In genomic region chr5:179023528-179024189, GRCh38 we compare ENCODE assay signal across 8 cellular contexts. TPM values are rescaled to one million over a fixed set of nuclear protein-coding genes. Genes with fewer than 3 reads are reported as not detected.
DNase-seq lines count a peak whose midpoint lies in the region; ATAC-seq and TF ChIP-seq lines count a peak whose summit lies in the region.

TSS of gene ZNF879 (plus strand) at chr5:179023804. CDS start at chr5:179025005, 1,201 bp downstream.

- H3K4me3 Mint-ChIP-seq in activated CD4-positive, alpha-beta memory T cell treated with anti-CD3 and anti-CD28 coated beads for 36 hours = peak within 1 kb of the TSS; percentile 96

- H3K4me1 Mint-ChIP-seq in activated CD4-positive, alpha-beta memory T cell treated with anti-CD3 and anti-CD28 coated beads for 36 hours (ENCODE audit: low read depth) = peaks cover 7% of the 10 kb centered on the region

- intact Hi-C loops in activated CD4-positive, alpha-beta memory T cell treated with anti-CD3 and anti-CD28 coated beads for 36 hours (cut with micrococcal nuclease) = loop anchor here (1.0 kb wide), 4 partner anchors 37 to 293 kb away; partner anchors contain the start of genes ZNF354A, ZNF354B and ZNF354C

- CTCF ChIA-PET in GM10248 (lab: Yijun Ruan, JAX) = interaction anchor here (1.7 kb wide), 1 partner anchor 12 kb away, joined by 3 read pairs; no protein-coding TSS in a partner anchor
- CTCF ChIA-PET in activated CD4-positive, alpha-beta memory T cell treated with anti-CD3 and anti-CD28 coated beads for 36 hours (lab: Charles Lee) = no interaction called here

- H3K27me3 Mint-ChIP-seq in activated CD4-positive, alpha-beta memory T cell treated with anti-CD3 and anti-CD28 coated beads for 36 hours = peaks cover 1% of the 10 kb centered on the region

- TF ChIP-seq CTCF in GM10248 (IDR thresholded peaks at IDR 0.05; ENCODE audit: control extremely low read depth, extremely low read depth, low read depth, missing control alignments) = no peak

- peaks cover 36% of the 10 kb centered on the region for H3K36me3 Mint-ChIP-seq in activated CD4-positive, alpha-beta memory T cell treated with anti-CD3 and anti-CD28 coated beads for 36 hours

- DNase-seq in GM10248 (ENCODE audit: extremely low spot score) = peak; percentile 62
- peak; percentile 43 for DNase-seq in NCI-H524 treated with DMSO at 0.1 percent for 48 hours (lab: John Stamatoyannopoulos, UW)
- peak; percentile 96 for DNase-seq in activated CD4-positive, alpha-beta memory T cell treated with anti-CD3 and anti-CD28 coated beads for 36 hours
- DNase-seq in dermis microvascular lymphatic vessel endothelial cell (ENCODE audit: low read depth in 2 of 2) = peak; percentile 95 to 96
- DNase-seq in left lobe of liver (ENCODE audit: low spot score) = peak; percentile 96
- peak; percentile 89 to 91 for DNase-seq in stimulated activated CD4-positive, alpha-beta T cell treated with anti-CD3 and anti-CD28 coated beads, Interleukin-1b, Interleukin-23, amount 100 ng/mL, for 4 hours (ENCODE audit: low read depth in 2 of 2)
- DNase-seq in DMS79 (lab: John Stamatoyannopoulos, UW) = no peak

- peak; percentile 74 for ATAC-seq in HG03045 (IDR thresholded peaks at IDR 0.05; ENCODE audit: unreplicated experiment)
- peak; percentile 98 for ATAC-seq in left lobe of liver

- peaks cover 23% of the 10 kb centered on the region for H3K9me3 Mint-ChIP-seq in activated CD4-positive, alpha-beta memory T cell treated with anti-CD3 and anti-CD28 coated beads for 36 hours

- peak within 1 kb of the TSS; percentile 83 for H3K27ac Mint-ChIP-seq in activated CD4-positive, alpha-beta memory T cell treated with anti-CD3 and anti-CD28 coated beads for 36 hours

- POLR2A ChIA-PET in GM10248 (lab: Yijun Ruan, JAX) = no interaction called here
- POLR2A ChIA-PET in activated CD4-positive, alpha-beta memory T cell treated with anti-CD3 and anti-CD28 coated beads for 36 hours (lab: Charles Lee) = interaction anchor here (1.7 kb wide), 1 partner anchor 164 kb away, joined by 4 read pairs; the partner anchor contains the start of gene ZNF354B

RNA-seq across cellular contexts. Expression of gene ZNF879, which starts in this region (rescaled TPM):
- total RNA-seq in activated CD4-positive, alpha-beta memory T cell treated with anti-CD3 and anti-CD28 coated beads for 36 hours = 1 to 10 TPM; 2.4 TPM
- total RNA-seq in dermis microvascular lymphatic vessel endothelial cell (2.6 and 4.2 TPM in 2 replicates), left lobe of liver (0.98 TPM)

Comparison
In these comparisons a context has a peak if more than half of its experiments do, and no peak if none do; other contexts are left out.
1. Peak in DNase-seq and ATAC-seq in left lobe of liver; RNA of the gene not detected or under 1 TPM.